In genomic region chr13:49443689-49444516, GRCh38 we compare ENCODE assay signal across 8 cellular contexts. TPM values are rescaled to one million over a fixed set of nuclear protein-coding genes. Genes with fewer than 3 reads are reported as not detected.
DNase-seq lines count a peak whose midpoint lies in the region; ATAC-seq and TF ChIP-seq lines count a peak whose summit lies in the region.

Gene CAB39L, minus strand, starts transcription at chr13:49444064. Its CDS starts 61,154 bp downstream, at chr13:49382910.
Gene SETDB2, plus strand, starts transcription at chr13:49444274. Its CDS starts 7,620 bp downstream, at chr13:49451894.

- TF ChIP-seq EP300 in ovary (IDR thresholded peaks at IDR 0.05): no peak

- H3K9me3 ChIP-seq in ovary (no peaks in the 10 kb centered on the region), thyroid gland (no peaks in the 10 kb centered on the region)

- DNase-seq in NCI-H1092 (lab: John Stamatoyannopoulos, UW) (peak; percentile 98), SKM-1 treated with dmso at 0.1 percent for 144 hours (lab: John Stamatoyannopoulos, UW; ENCODE audit: unreplicated experiment) (peak; percentile 98), Right ventricle myocardium inferior (ENCODE audit: missing footprints) (peak; percentile 100), ovary (peak; percentile 98 to 99 (median 99)), thyroid gland (peak; percentile 100)
- DNase-seq in activated naive CD8-positive, alpha-beta T cell treated with anti-CD3 and anti-CD28 coated beads, Interleukin-2, amount 50 U/mL, for 16 hours (ENCODE audit: low read depth, low spot score): peak; percentile 98

- ATAC-seq in HG02610 (IDR thresholded peaks at IDR 0.05; ENCODE audit: unreplicated experiment) (peak; percentile 95), Right ventricle myocardium inferior (peak; percentile 99)

- peak; percentile 50 to 83 (median 79) for TF ChIP-seq CTCF in ovary (IDR thresholded peaks at IDR 0.05)
- TF ChIP-seq CTCF in thyroid gland (IDR thresholded peaks at IDR 0.05): peak in 4 of 6 experiments; percentile 37 to 52 (median 47)

- H3K4me1 ChIP-seq in ovary (ENCODE audit: insufficient read depth): no peaks in the 10 kb centered on the region
- H3K4me1 ChIP-seq in thyroid gland: peaks cover 6 to 13% of the 10 kb centered on the region in 2 donors

- TF ChIP-seq POLR2A in GM10847 (IDR thresholded peaks at IDR 0.05; ENCODE audit: extremely low read depth, insufficient read length) (peak; percentile 86), ovary (IDR thresholded peaks at IDR 0.05) (peak; percentile 74), thyroid gland (IDR thresholded peaks at IDR 0.05) (peak; percentile 84 to 98)

- H3K36me3 ChIP-seq in ovary (no peaks in the 10 kb centered on the region), thyroid gland (no peaks in the 10 kb centered on the region)

- peak within 1 kb of the TSS; percentile 90 for H3K4me3 ChIP-seq in ovary
- peak within 1 kb of the TSS; percentile 14 to 58 (median 41) for H3K4me3 ChIP-seq in thyroid gland (replicated peaks in 1 of 3)

- H3K27me3 ChIP-seq in ovary (no peaks in the 10 kb centered on the region), thyroid gland (no peaks in the 10 kb centered on the region)

- intact Hi-C loops in Right ventricle myocardium inferior (cut with DNase I): loop anchor here (5.0 kb wide), 2 partner anchors 163 to 467 kb away; partner anchors contain the start of gene FNDC3A
- intact Hi-C loops in ovary (cut with DNase I): loop anchor here in 1 of 4 donors (10.0 kb wide), 1 partner anchor 161 kb away; no protein-coding TSS in a partner anchor
- intact Hi-C loops in thyroid gland (cut with DNase I): no loop called here

- 0 to 1% (median 0%) methylated on average over 47 to 54 of the region's 54 CpGs for WGBS in ovary, 3 donors
- 1 to 2% methylated on average over 10 to 25 of the region's 54 CpGs for WGBS in thyroid gland, 2 donors

- H3K27ac ChIP-seq in ovary (peak within 1 kb of the TSS; percentile 91 to 92), thyroid gland (peak within 1 kb of the TSS; percentile 87 to 95 (median 90))

RNA-seq across cellular contexts. Expression of gene CAB39L, which starts in this region (rescaled TPM):
- total RNA-seq in Right ventricle myocardium inferior (22.1 TPM), ovary (10 to 100 TPM; 22.6 to 42.7 (median 26.5) TPM), thyroid gland (10 to 100 TPM; 23.3 to 41.0 (median 31.0) TPM)
- 10 to 100 TPM; 15.9 to 24.7 TPM for polyA plus RNA-seq in ovary

RNA-seq across cellular contexts. Expression of gene SETDB2, which starts in this region (rescaled TPM):
- total RNA-seq in Right ventricle myocardium inferior (13.1 TPM), ovary (10 to 100 TPM in 6 of 7 donors, 1 to 10 TPM in 1; 9.1 to 21.6 (median 19.8) TPM), thyroid gland (10 to 100 TPM; 17.9 to 27.4 (median 22.1) TPM)
- polyA plus RNA-seq in ovary: 10 to 100 TPM in 1 of 2 donors, 1 to 10 TPM in 1; 6.6 to 14.3 TPM

Comparison
In these comparisons a context has a peak if more than half of its experiments do, and no peak if none do; other contexts are left out.
1. Peak in every context shown above with its lines: DNase-seq, ATAC-seq, H3K4me3 ChIP-seq and H3K27ac ChIP-seq.